1 cellular context compared by ENCODE assay signal in genomic region chr9:128166169-128166568, GRCh38.
A peak's percentile ranks its signal among the peaks of the same experiment; 100 is the strongest.
TF ChIP-seq lines count a peak whose summit lies in the region.

No MANE protein-coding gene starts in this region.

TF ChIP-seq in K562, 482 proteins besides CTCF, POLR2A, EP300 and RAD21:
- TF ChIP-seq POLR2G (IDR thresholded peaks at IDR 0.05; ENCODE audit: low read depth, low read length) (peak; percentile 70), GTF2E2 (tag; IDR thresholded peaks at IDR 0.05) (no peak), RBFOX2 (IDR thresholded peaks at IDR 0.05; ENCODE audit: low read depth, low read length) (0 out of 2 replicates have a peak, but pooled peaks have one; percentile 6), KLF10 (CRISPR knock-in tag; IDR thresholded peaks at IDR 0.05) (no peak), STAT6 (CRISPR knock-in tag; IDR thresholded peaks at IDR 0.05) (no peak), ZFP36 (IDR thresholded peaks at IDR 0.05; ENCODE audit: low read depth, low read length, partially characterized antibody) (peak; percentile 45), SRSF3 (IDR thresholded peaks at IDR 0.05; ENCODE audit: insufficient read depth, low read length) (0 out of 2 replicates have a peak, but pooled peaks have one; percentile 22)
